Comparison of ENCODE assay signal across 8 cellular contexts in the genomic region with DNA sequence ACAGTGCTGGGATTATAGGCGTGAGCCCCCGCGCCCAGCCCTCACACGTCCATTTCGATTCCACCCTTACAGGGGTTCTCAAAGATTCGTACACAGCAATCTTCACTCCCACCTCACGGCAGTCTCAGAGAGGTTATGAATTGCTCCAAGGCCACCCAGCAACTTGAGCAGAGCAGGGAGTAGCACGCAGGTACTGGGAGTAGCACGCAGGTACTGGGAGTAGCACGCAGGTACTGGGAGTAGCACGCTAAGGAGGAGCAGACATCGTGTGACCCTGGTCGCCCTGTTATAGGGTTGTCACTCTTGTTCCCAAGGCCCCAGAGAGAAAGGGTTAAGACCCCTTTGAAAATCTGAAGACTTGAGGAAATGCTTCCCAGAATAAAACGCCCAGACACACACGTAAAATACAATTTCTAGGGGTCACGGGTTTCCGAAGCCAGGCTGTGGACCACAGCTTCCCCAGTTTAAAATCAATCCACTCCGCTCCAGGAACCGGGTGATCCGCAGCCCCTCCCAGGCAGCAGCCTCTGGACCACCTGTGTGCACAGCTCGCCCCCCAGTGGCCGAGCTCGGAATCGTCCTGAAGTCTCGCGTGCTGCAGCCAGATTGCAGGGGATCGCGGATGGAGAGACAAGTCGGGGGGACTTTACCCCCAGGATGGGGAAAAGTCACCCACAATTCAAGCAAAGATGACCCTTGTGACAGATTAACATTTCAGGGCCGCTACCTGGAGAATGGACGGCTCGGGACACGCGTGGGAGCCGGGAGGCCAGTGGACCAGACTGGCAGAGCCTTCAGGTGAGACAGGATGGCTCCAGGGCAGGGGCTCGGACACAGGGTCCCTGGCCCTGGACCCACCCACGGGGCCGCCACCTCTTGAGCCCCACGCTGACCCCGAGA.
DNase-seq lines count a peak whose midpoint lies in the region; ATAC-seq, FAIRE-seq and TF ChIP-seq lines count a peak whose summit lies in the region.

No MANE protein-coding gene starts in this region.

- H3K27ac ChIP-seq in CD4-positive, alpha-beta T cell (ENCODE audit: low read depth, low read length): no peak overlapping the region
- H3K27ac ChIP-seq in endothelial cell of umbilical vein (ENCODE audit: insufficient read depth, low read depth, low read length): no peak overlapping the region

- H3K9me3 Mint-ChIP-seq in CD4-positive, alpha-beta T cell: no peaks in the 10 kb centered on the region

- DNase-seq in CD4-positive, alpha-beta T cell: peak; percentile 65 to 87 (median 76)
- DNase-seq in HT-29 (ENCODE audit: low spot score) (peak; percentile 86), NOMO-1 treated with DMSO at 0.1 percent for 48 hours (lab: John Stamatoyannopoulos, UW; ENCODE audit: unreplicated experiment) (peak; percentile 70), endothelial cell of umbilical vein (ENCODE audit: low read depth, low spot score) (peak; percentile 62), mucosa of gallbladder (ENCODE audit: low spot score) (peak; percentile 86)
- DNase-seq in activated CD8-positive, alpha-beta memory T cell treated with anti-CD3 and anti-CD28 coated beads, Interleukin-2, amount 50 U/mL, for 1 hour (ENCODE audit: extremely low read depth): peak; percentile 33
- peak; percentile 64 to 76 for DNase-seq in stimulated activated CD8-positive, alpha-beta memory T cell treated with anti-CD3 and anti-CD28 coated beads, Interleukin-7, amount 100 ng/mL, for 1 hour (ENCODE audit: low read depth in 2 of 2)

- peak; percentile 50 for ATAC-seq in CD4-positive, alpha-beta T cell (ENCODE audit: poor library complexity)
- ATAC-seq in GM21529 (IDR thresholded peaks at IDR 0.05; ENCODE audit: unreplicated experiment): no peak

- peaks cover 10% of the 10 kb centered on the region for H3K27me3 Mint-ChIP-seq in CD4-positive, alpha-beta T cell

- no peaks in the 10 kb centered on the region for H3K27me3 ChIP-seq in CD4-positive, alpha-beta T cell (ENCODE audit: control insufficient read depth, insufficient read depth, low read length)
- no peaks in the 10 kb centered on the region for H3K27me3 ChIP-seq in endothelial cell of umbilical vein (ENCODE audit: control insufficient read depth in 2 of 2, insufficient read depth in 2 of 2, low read length in 2 of 2)

- no peak overlapping the region for H3K9ac ChIP-seq in endothelial cell of umbilical vein (replicated peaks; ENCODE audit: extremely low read depth, insufficient read depth, low read length)

- H3K36me3 ChIP-seq in endothelial cell of umbilical vein (ENCODE audit: control insufficient read depth in 2 of 2, extremely low read depth in 1 of 2, insufficient read depth in 2 of 2, low read length in 2 of 2): no peaks in the 10 kb centered on the region

- H3K9me1 ChIP-seq in endothelial cell of umbilical vein (replicated peaks; ENCODE audit: control insufficient read depth, extremely low read depth, insufficient read depth, low read length): no peaks in the 10 kb centered on the region

- H3K4me3 ChIP-seq in endothelial cell of umbilical vein (replicated peaks in 1 of 3; ENCODE audit: insufficient read depth in 1 of 3, low read depth in 1 of 3, low read length in 3 of 3): no peak overlapping the region

- no peak overlapping the region for H2AFZ ChIP-seq in endothelial cell of umbilical vein (ENCODE audit: low read depth, low read length)

- CTCF ChIA-PET in CD4-positive, alpha-beta T cell (lab: Charles Lee): interaction anchor here (0.6 to 1.3 kb wide), 10 partner anchors 9 to 752 kb away, joined by 3 to 6 read pairs (median 3); no protein-coding TSS in a partner anchor
- CTCF ChIA-PET in endothelial cell of umbilical vein (lab: Charles Lee): interaction anchor here (0.6 to 3.3 kb wide), 36 partner anchors 9 to 866 kb away, joined by 3 to 35 read pairs (median 4); a partner anchor contains a TSS

- H3K79me2 ChIP-seq in endothelial cell of umbilical vein (ENCODE audit: control insufficient read depth, insufficient read depth, low read length): no peaks in the 10 kb centered on the region

- H3K36me3 Mint-ChIP-seq in CD4-positive, alpha-beta T cell (ENCODE audit: low read depth): no peaks in the 10 kb centered on the region

- H3K4me2 ChIP-seq in endothelial cell of umbilical vein (ENCODE audit: insufficient read depth, low read length): no peak overlapping the region

- peak; percentile 97 for TF ChIP-seq CTCF in CD4-positive, alpha-beta T cell (IDR thresholded peaks at IDR 0.05)
- TF ChIP-seq CTCF in endothelial cell of umbilical vein (IDR thresholded peaks at IDR 0.05; ENCODE audit: extremely low read depth in 1 of 2, insufficient read depth in 1 of 2, low read depth in 1 of 2, low read length in 2 of 2): peak; percentile 94 to 95

- no TSS peak for BruUV-seq in endothelial cell of umbilical vein (replicated peaks; lab: Mats Ljungman, UMichigan)

- no peak overlapping the region for H3K27ac Mint-ChIP-seq in CD4-positive, alpha-beta T cell

- peaks cover 9% of the 10 kb centered on the region for H3K4me1 ChIP-seq in endothelial cell of umbilical vein (ENCODE audit: control insufficient read depth, extremely low read depth, insufficient read depth, low read length)

- dilution Hi-C loops in endothelial cell of umbilical vein (cut with MboI; ENCODE audit: extremely low pct_ligation_motif_present, low sequenced_read_pairs): no loop called here

- POLR2A ChIA-PET in CD4-positive, alpha-beta T cell (lab: Charles Lee): interaction anchor here (0.6 kb wide), 1 partner anchor 55 kb away, joined by 3 read pairs; no protein-coding TSS in a partner anchor
- POLR2A ChIA-PET in endothelial cell of umbilical vein (lab: Charles Lee): no interaction called here

- intact Hi-C loops in CD4-positive, alpha-beta T cell (cut with DNase I, micrococcal nuclease): loop anchor here (1.0 to 10.0 kb wide), 3 partner anchors 217 to 867 kb away; no protein-coding TSS in a partner anchor
- intact Hi-C loops in endothelial cell of umbilical vein (cut with micrococcal nuclease): loop anchor here (1.0 to 10.0 kb wide), 3 partner anchors 447 to 864 kb away; no protein-coding TSS in a partner anchor

- peak; percentile 91 for FAIRE-seq in endothelial cell of umbilical vein (lab: Jason Lieb, UNC)

- no peak for TF ChIP-seq POLR2A in endothelial cell of umbilical vein (IDR thresholded peaks at IDR 0.05; ENCODE audit: low read depth, low read length)

- H3K9me3 ChIP-seq in CD4-positive, alpha-beta T cell (ENCODE audit: control insufficient read depth, low read length): no peaks in the 10 kb centered on the region
- no peaks in the 10 kb centered on the region for H3K9me3 ChIP-seq in endothelial cell of umbilical vein (replicated peaks; ENCODE audit: control insufficient read depth, insufficient read depth, low read length)

- no peak overlapping the region for H3K4me3 Mint-ChIP-seq in CD4-positive, alpha-beta T cell

- H3K4me1 Mint-ChIP-seq in CD4-positive, alpha-beta T cell (ENCODE audit: low read depth): peaks cover 33% of the 10 kb centered on the region

- H4K20me1 ChIP-seq in endothelial cell of umbilical vein (replicated peaks; ENCODE audit: control insufficient read depth, extremely low read depth, insufficient read depth, low read length): no peaks in the 10 kb centered on the region

TF ChIP-seq in endothelial cell of umbilical vein, 7 proteins besides CTCF, POLR2A, EP300 and RAD21:
- no peak for TF ChIP-seq FOS (IDR thresholded peaks at IDR 0.05; ENCODE audit: borderline replicate concordance, insufficient read depth, low read length)
- no peak for TF ChIP-seq POLR2AphosphoS5 (IDR thresholded peaks at IDR 0.05; ENCODE audit: insufficient read depth, low read depth, low read length)
- no peak for TF ChIP-seq JUN (IDR thresholded peaks at IDR 0.05; ENCODE audit: borderline replicate concordance, insufficient read depth, insufficient read length, low read depth)
- TF ChIP-seq EZH2 (IDR thresholded peaks at IDR 0.05; ENCODE audit: borderline replicate concordance, low read depth, low read length, severe bottlenecking): no peak
- TF ChIP-seq MYC (IDR thresholded peaks at IDR 0.05; ENCODE audit: low read depth, low read length): no peak
- no peak for TF ChIP-seq GATA2 (IDR thresholded peaks at IDR 0.05; ENCODE audit: insufficient read depth, insufficient read length, low read depth, low read length)
- TF ChIP-seq, protein P1, sequence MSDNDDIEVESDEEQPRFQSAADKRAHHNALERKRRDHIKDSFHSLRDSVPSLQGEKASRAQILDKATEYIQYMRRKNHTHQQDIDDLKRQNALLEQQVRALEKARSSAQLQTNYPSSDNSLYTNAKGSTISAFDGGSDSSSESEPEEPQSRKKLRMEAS (IDR thresholded peaks at IDR 0.05; ENCODE audit: insufficient read depth, insufficient read length): no peak

Comparison
In these comparisons a context has a peak if more than half of its experiments do, and no peak if none do; other contexts are left out.
1. DNase-seq: peak in every context shown above with its lines; median percentile 86 in HT-29; 86 in mucosa of gallbladder; 76 in CD4-positive, alpha-beta T cell; 70 in NOMO-1 treated with DMSO at 0.1 percent for 48 hours; 70 in stimulated activated CD8-positive, alpha-beta memory T cell treated with anti-CD3 and anti-CD28 coated beads, Interleukin-7, amount 100 ng/mL, for 1 hour; 62 in endothelial cell of umbilical vein; 33 in activated CD8-positive, alpha-beta memory T cell treated with anti-CD3 and anti-CD28 coated beads, Interleukin-2, amount 50 U/mL, for 1 hour.